Comparison of ENCODE assay signal across 8 cellular contexts in the genomic region with DNA sequence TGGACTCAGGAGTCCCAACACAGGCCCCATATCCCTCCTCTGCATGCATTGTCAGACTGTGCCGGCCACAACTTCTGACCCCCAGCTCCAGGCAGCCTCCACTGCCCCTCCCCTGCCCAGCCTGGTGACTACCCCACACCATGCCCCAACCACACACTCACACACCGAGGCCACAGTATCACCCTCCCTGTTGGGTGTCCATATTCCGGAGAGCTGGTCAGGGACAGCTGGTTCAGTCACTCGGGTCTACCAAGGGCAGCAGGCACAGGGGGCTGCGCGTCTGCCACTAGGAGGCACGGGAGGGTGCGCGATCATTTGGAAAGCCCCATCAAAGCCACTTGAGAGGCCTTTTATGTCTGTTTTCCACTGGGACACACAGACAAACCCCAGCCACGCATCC. TPM values are rescaled to one million over a fixed set of nuclear protein-coding genes. Genes with fewer than 3 reads are reported as not detected.
"Had no signal": no experiment of that assay in that cellular context is flagged by ENCODE, and none has a peak within 500 bp of the region (broad histone marks: within the 10 kb centered on the region; RNA-seq: fewer than 3 reads in every experiment).

No MANE protein-coding gene starts in this region.

- H3K4me2 ChIP-seq: GM23338, KMS-11 had no signal

- H3K27ac ChIP-seq: KMS-11 had no signal

- H2AFZ ChIP-seq: GM23338 had no signal

- H3K9ac ChIP-seq: KMS-11 had no signal

- H3K4me3 ChIP-seq: GM23338 had no signal

- ATAC-seq: GM23338, HepG2 had no signal

- DNase-seq: H9, HCEC 1CT, KBM-7 had no signal

RNA-seq across cellular contexts. Expression of a gene that starts 55.2 kb away (rescaled TPM):
- total RNA-seq: HepG2, HT1080 had no signal
- polyA plus RNA-seq: GM23338, HepG2, IgD-negative memory B cell had no signal
